ENCODE assay signal across 32 cellular contexts in the genomic region with DNA sequence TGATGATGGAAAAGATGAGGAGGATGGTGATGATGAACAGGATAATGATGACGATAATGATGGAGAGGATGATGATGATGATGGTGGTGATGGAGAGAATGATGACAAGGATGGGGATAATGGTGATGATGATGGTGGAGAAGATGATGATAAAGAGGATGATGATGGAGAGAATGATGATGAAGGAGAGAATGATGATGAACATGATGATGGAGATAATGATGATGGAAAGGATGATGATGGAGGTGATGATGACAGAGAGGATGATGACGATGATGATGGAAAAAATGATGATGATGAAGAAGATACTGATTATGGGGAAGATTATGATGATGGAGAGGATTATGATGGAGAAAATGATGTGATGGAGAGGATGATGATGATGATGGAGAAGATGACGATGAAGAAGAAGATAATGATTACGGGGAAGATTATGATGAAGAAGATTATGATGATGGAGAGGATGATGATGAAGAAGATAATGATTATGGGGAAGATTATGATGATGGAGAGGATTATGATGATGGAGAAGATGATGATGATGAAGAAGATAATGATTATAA.
"Had no signal": no experiment of that assay in that cellular context is flagged by ENCODE, and none has a peak within 500 bp of the region (broad histone marks: within the 10 kb centered on the region; RNA-seq: fewer than 3 reads in every experiment).

No MANE protein-coding gene starts in this region.

- FAIRE-seq: colon had no signal

- H3K27me3 ChIP-seq: adrenal gland, body of pancreas, foreskin keratinocyte, gastrocnemius medialis, heart left ventricle had no signal

- H3K9me3 ChIP-seq: adrenal gland, body of pancreas, esophagus muscularis mucosa, gastrocnemius medialis, heart left ventricle had no signal

- H3K27ac ChIP-seq: adrenal gland, body of pancreas, esophagus muscularis mucosa, foreskin keratinocyte, gastrocnemius medialis, heart left ventricle, WERI-Rb-1 had no signal

- H3K36me3 ChIP-seq: adrenal gland, esophagus muscularis mucosa, gastrocnemius medialis, heart left ventricle, WERI-Rb-1 had no signal

- H3K4me1 ChIP-seq: adrenal gland, body of pancreas had no signal

- H3K4me3 ChIP-seq: adrenal gland, body of pancreas, esophagus muscularis mucosa, gastrocnemius medialis, heart left ventricle had no signal

- DNase-seq: activated B cell treated with CpG ODN at 0.5 μM for 24 hours; activated CD4-positive, alpha-beta T cell treated with anti-CD3 and anti-CD28 coated beads for 48 hours; activated CD4-positive, alpha-beta T cell treated with anti-CD3 and anti-CD28 coated beads, Interleukin-2, amount 50 U/mL, for 1 hour; activated CD4-positive, alpha-beta T cell treated with anti-CD3 and anti-CD28 coated beads, Interleukin-2, amount 50 U/mL, for 48 hours; activated effector memory CD4-positive, alpha-beta T cell treated with Interleukin-2 at 50 U/mL for 16 hours; activated gamma-delta T cell treated with Interleukin-2 at 50 U/mL for 16 hours; activated naive CD4-positive, alpha-beta T cell treated with anti-CD3 and anti-CD28 coated beads for 36 hours; activated naive CD8-positive, alpha-beta T cell treated with anti-CD3 and anti-CD28 coated beads for 36 hours; activated naive CD8-positive, alpha-beta T cell treated with anti-CD3 and anti-CD28 coated beads, Interleukin-2, amount 50 U/mL, for 24 hours; activated T-cell treated with anti-CD3 and anti-CD28 coated beads, Interleukin-2, amount 50 U/mL, for 4 hours; amygdala; aorta; body of pancreas; caudate nucleus; cortex of kidney; dermis blood vessel endothelial cell; effector CD4-positive, alpha-beta T cell; effector memory CD8-positive, alpha-beta T cell; erythroblast; foreskin keratinocyte; gastrocnemius medialis; glutamatergic neuron; heart left ventricle; T-helper 1 cell; T-helper 17 cell; T1000; WERI-Rb-1 had no signal

- ATAC-seq: activated CD4-positive, CD25-positive, alpha-beta regulatory T cell treated with anti-CD3 and anti-CD28 coated beads, Interleukin-2, amount 50 U/mL, for 24 hours; activated naive CD8-positive, alpha-beta T cell treated with anti-CD3 and anti-CD28 coated beads, Interleukin-2, amount 50 U/mL, for 24 hours; activated T-cell treated with anti-CD3 and anti-CD28 coated beads, Interleukin-2, amount 50 U/mL, for 4 hours; activated T-helper 17 cell treated with anti-CD3 and anti-CD28 coated beads, Interleukin-2, amount 50 U/mL, for 72 hours; body of pancreas; effector memory CD8-positive, alpha-beta T cell; foreskin keratinocyte; gastrocnemius medialis; heart left ventricle; T-helper 17 cell had no signal
